19 cellular contexts compared by ENCODE assay signal in genomic region chr13:61728468-61728867, GRCh38.
A peak's percentile ranks its signal among the peaks of the same experiment; 100 is the strongest.
DNase-seq lines count a peak whose midpoint lies in the region; ATAC-seq, FAIRE-seq and TF ChIP-seq lines count a peak whose summit lies in the region.
"Had no signal": no experiment of that assay in that cellular context is flagged by ENCODE, and none has a peak within 500 bp of the region (broad histone marks: within the 10 kb centered on the region; RNA-seq: fewer than 3 reads in every experiment).

No MANE protein-coding gene starts in this region.

- no peak overlapping the region for H3K27ac Mint-ChIP-seq in astrocyte (ENCODE audit: unreplicated experiment)
- H3K27ac Mint-ChIP-seq: brain had no signal

- H3K4me1 ChIP-seq in cardiac muscle cell (ENCODE audit: low read depth) = no peaks in the 10 kb centered on the region
- H3K4me1 ChIP-seq in astrocyte (ENCODE audit: insufficient read depth, low read length) = peaks cover 10% of the 10 kb centered on the region
- no peaks in the 10 kb centered on the region for H3K4me1 ChIP-seq in right cardiac atrium (ENCODE audit: control insufficient read depth, insufficient read depth, low read length)
- peaks cover 0 to 7% (median 0%) of the 10 kb centered on the region in 4 donors for H3K4me1 ChIP-seq in tibial nerve
- H3K4me1 ChIP-seq in adrenal gland (replicated peaks in 1 of 2) = no peaks in the 10 kb centered on the region

- H3K27me3 ChIP-seq in cardiac muscle cell (no peaks in the 10 kb centered on the region), astrocyte (ENCODE audit: insufficient read depth, low read length) (no peaks in the 10 kb centered on the region), right cardiac atrium (ENCODE audit: control insufficient read depth, insufficient read depth) (no peaks in the 10 kb centered on the region), tibial nerve (no peaks in the 10 kb centered on the region), adrenal gland (no peaks in the 10 kb centered on the region)
- H3K27me3 ChIP-seq: uterus had no signal

- no peaks in the 10 kb centered on the region for H3K79me2 ChIP-seq in astrocyte (ENCODE audit: insufficient read depth, low read length)

- no peaks in the 10 kb centered on the region for H3K36me3 Mint-ChIP-seq in astrocyte (ENCODE audit: low read depth, unreplicated experiment)
- H3K36me3 Mint-ChIP-seq: brain had no signal

- TF ChIP-seq CTCF in cardiac muscle cell (IDR thresholded peaks at IDR 0.05; ENCODE audit: low read depth, low read length) (no peak), astrocyte (IDR thresholded peaks at IDR 0.05; ENCODE audit: insufficient read depth, low read depth, low read length) (no peak), tibial nerve (IDR thresholded peaks at IDR 0.05) (no peak), adrenal gland (IDR thresholded peaks at IDR 0.05) (no peak)

- no peak overlapping the region for H3K27ac ChIP-seq in cardiac muscle cell
- H3K27ac ChIP-seq in astrocyte (ENCODE audit: low read depth, low read length) = peak overlapping the region; percentile 65
- no peak overlapping the region for H3K27ac ChIP-seq in right cardiac atrium (ENCODE audit: low read length)
- no peak overlapping the region for H3K27ac ChIP-seq in tibial nerve
- H3K27ac ChIP-seq in adrenal gland = no peak overlapping the region
- H3K27ac ChIP-seq: GM23248, HL-60, uterus had no signal

- peak; percentile 71 to 79 for ATAC-seq in right cardiac atrium

- no peaks in the 10 kb centered on the region for H3K9me3 Mint-ChIP-seq in astrocyte (ENCODE audit: unreplicated experiment)
- H3K9me3 Mint-ChIP-seq: brain had no signal

- TF ChIP-seq POLR2A in tibial nerve (IDR thresholded peaks at IDR 0.05) = no peak
- no peak for TF ChIP-seq POLR2A in adrenal gland (IDR thresholded peaks at IDR 0.05)

- intact Hi-C loops in cardiac septum (cut with DNase I) (no loop called here), right cardiac atrium (cut with DNase I) (no loop called here), adrenal gland (cut with DNase I) (no loop called here)

- DNase-seq in cardiac muscle cell (ENCODE audit: low read depth in 1 of 2, low spot score in 1 of 2) (peak; percentile 15 to 71), cardiac septum (ENCODE audit: low spot score) (no peak), astrocyte (ENCODE audit: low read depth) (peak; percentile 47), right cardiac atrium (no peak), urothelium cell line (ENCODE audit: low spot score) (peak; percentile 9), tibial nerve (ENCODE audit: low spot score in 2 of 2) (no peak), T1000 (lab: John Stamatoyannopoulos, UW) (no peak), adrenal gland (no peak)
- DNase-seq: activated CD4-positive, alpha-beta T cell treated with anti-CD3 and anti-CD28 coated beads, Interleukin-2, amount 50 U/mL, for 48 hours; DMS53; GM23248; midbrain; RPMI8226; stimulated activated CD8-positive, alpha-beta memory T cell treated with anti-CD3 and anti-CD28 coated beads, Interleukin-4, amount 100 ng/mL, for 48 hours; T-helper 9 cell; uterus had no signal

- no peak for FAIRE-seq in astrocyte (lab: Jason Lieb, UNC)
- FAIRE-seq in urothelium cell line (lab: Jason Lieb, UNC) = no peak
- FAIRE-seq: GM12891 had no signal

- H3K4me1 Mint-ChIP-seq in astrocyte (ENCODE audit: low read depth, unreplicated experiment) = peaks cover 9% of the 10 kb centered on the region

- 13% methylated on average over 1 of the region's 1 CpG for WGBS in right cardiac atrium
- WGBS in tibial nerve, 2 donors = 15 to 18% methylated on average over 1 of the region's 1 CpG
- WGBS in adrenal gland, 4 donors = 29 to 77% (median 64%) methylated on average over 1 of the region's 1 CpG

- H3K9ac ChIP-seq in astrocyte (ENCODE audit: low read length) = no peak overlapping the region
- H3K9ac ChIP-seq: GM23248 had no signal

- no peaks in the 10 kb centered on the region for H3K36me3 ChIP-seq in cardiac muscle cell
- H3K36me3 ChIP-seq in astrocyte (ENCODE audit: insufficient read depth, low read length) = no peaks in the 10 kb centered on the region
- H3K36me3 ChIP-seq in tibial nerve = no peaks in the 10 kb centered on the region
- H3K36me3 ChIP-seq in adrenal gland (replicated peaks in 1 of 2) = no peaks in the 10 kb centered on the region
- H3K36me3 ChIP-seq: uterus had no signal

- no peaks in the 10 kb centered on the region for H3K27me3 Mint-ChIP-seq in astrocyte (ENCODE audit: low read depth, unreplicated experiment)

- no peak for TF ChIP-seq EP300 in tibial nerve (IDR thresholded peaks at IDR 0.05)

- H2AFZ ChIP-seq in astrocyte (ENCODE audit: low read depth, low read length) = no peak overlapping the region
- H2AFZ ChIP-seq: GM23248 had no signal

- H4K20me1 ChIP-seq in astrocyte (ENCODE audit: insufficient read depth, low read length) = no peaks in the 10 kb centered on the region

- H3K4me3 Mint-ChIP-seq in astrocyte (ENCODE audit: unreplicated experiment) = no peak overlapping the region
- H3K4me3 Mint-ChIP-seq: brain had no signal

- no peak overlapping the region for H3K4me2 ChIP-seq in astrocyte (ENCODE audit: low read length)

- H3K9me3 ChIP-seq in cardiac muscle cell (ENCODE audit: low read depth) (no peaks in the 10 kb centered on the region), astrocyte (ENCODE audit: insufficient read depth, low read depth, low read length) (no peaks in the 10 kb centered on the region), right cardiac atrium (ENCODE audit: control insufficient read depth, low read length) (no peaks in the 10 kb centered on the region), tibial nerve (no peaks in the 10 kb centered on the region), adrenal gland (replicated peaks in 1 of 3) (no peaks in the 10 kb centered on the region)
- H3K9me3 ChIP-seq: uterus had no signal

- H3K4me3 ChIP-seq in cardiac muscle cell = no peak overlapping the region
- no peak overlapping the region for H3K4me3 ChIP-seq in astrocyte (ENCODE audit: insufficient read depth, low read depth, low read length)
- no peak overlapping the region for H3K4me3 ChIP-seq in right cardiac atrium (ENCODE audit: low read length)
- H3K4me3 ChIP-seq in tibial nerve = no peak overlapping the region
- no peak overlapping the region for H3K4me3 ChIP-seq in adrenal gland
- H3K4me3 ChIP-seq: GM23248, uterus had no signal

Comparison
In these comparisons a context has a peak if more than half of its experiments do, and no peak if none do; other contexts are left out.
1. DNase-seq: peak in cardiac muscle cell (2 of 2), astrocyte (single experiment) and urothelium cell line (single experiment); none in cardiac septum (single experiment), right cardiac atrium (0 of 3), tibial nerve (0 of 2), T1000 (single experiment) and adrenal gland (0 of 7).